In genomic region chr10:70265032-70265689, GRCh38 we compare ENCODE assay signal across 9 cellular contexts. TPM values are rescaled to one million over a fixed set of nuclear protein-coding genes. Genes with fewer than 3 reads are reported as not detected.
A peak's percentile ranks its signal among the peaks of the same experiment; 100 is the strongest.
DNase-seq lines count a peak whose midpoint lies in the region; ATAC-seq and TF ChIP-seq lines count a peak whose summit lies in the region.
"Had no signal": no experiment of that assay in that cellular context is flagged by ENCODE, and none has a peak within 500 bp of the region (broad histone marks: within the 10 kb centered on the region; RNA-seq: fewer than 3 reads in every experiment).

No MANE protein-coding gene starts in this region.

- no peaks in the 10 kb centered on the region for H3K9me3 ChIP-seq in gastrocnemius medialis
- no peaks in the 10 kb centered on the region for H3K9me3 ChIP-seq in suprapubic skin

- H3K36me3 ChIP-seq in gastrocnemius medialis, result no peaks in the 10 kb centered on the region
- no peaks in the 10 kb centered on the region for H3K36me3 ChIP-seq in suprapubic skin

- no peak for TF ChIP-seq EP300 in suprapubic skin (IDR thresholded peaks at IDR 0.05)

- in situ Hi-C loops in gastrocnemius medialis (cut with MboI; ENCODE audit: low sequenced_read_pairs in 4 of 4), result no loop called here

- DNase-seq in NCI-H526 (lab: John Stamatoyannopoulos, UW), result peak; percentile 6 to 53
- DNase-seq in NCI-H526 treated with DMSO at 0.1 percent for 48 hours (lab: John Stamatoyannopoulos, UW), result no peak
- peak; percentile 20 for DNase-seq in NCI-H226
- DNase-seq in epithelial cell of esophagus (ENCODE audit: low read depth), result peak; percentile 39
- DNase-seq in gastrocnemius medialis, result no peak
- no peak for DNase-seq in activated CD4-positive, CD25-positive, alpha-beta regulatory T cell treated with anti-CD3 and anti-CD28 coated beads, Interleukin-2, amount 50 U/mL, for 72 hours
- DNase-seq in suprapubic skin (ENCODE audit: low spot score in 2 of 2), result no peak
- DNase-seq: AML-193 had no signal

- H3K27ac ChIP-seq in gastrocnemius medialis (no peak overlapping the region), suprapubic skin (no peak overlapping the region)

- peak; percentile 22 to 30 for ATAC-seq in gastrocnemius medialis
- no peak for ATAC-seq in HG03280 (IDR thresholded peaks at IDR 0.05; ENCODE audit: unreplicated experiment)

- H3K4me1 ChIP-seq in gastrocnemius medialis, result no peaks in the 10 kb centered on the region
- H3K4me1 ChIP-seq in suprapubic skin, result peaks cover 8% of the 10 kb centered on the region

- H3K4me3 ChIP-seq in epithelial cell of esophagus (ENCODE audit: low read length) (no peak overlapping the region), gastrocnemius medialis (no peak overlapping the region), suprapubic skin (no peak overlapping the region)

- H3K27me3 ChIP-seq in gastrocnemius medialis (no peaks in the 10 kb centered on the region), suprapubic skin (peaks cover 11% of the 10 kb centered on the region)

- TF ChIP-seq POLR2A in gastrocnemius medialis (IDR thresholded peaks at IDR 0.05) (no peak), suprapubic skin (IDR thresholded peaks at IDR 0.05) (no peak)

- WGBS in suprapubic skin, result 56% methylated on average over 10 of the region's 10 CpGs

- intact Hi-C loops in gastrocnemius medialis (cut with DNase I; ENCODE audit: low total_unique reads), result no loop called here

- TF ChIP-seq CTCF in epithelial cell of esophagus (IDR thresholded peaks at IDR 0.05; ENCODE audit: insufficient read depth, low read depth, low read length, missing control alignments) (peak; percentile 22), gastrocnemius medialis (IDR thresholded peaks at IDR 0.05 in 4 of 5, conservative IDR thresholded peaks at IDR 0.05 in 1 of 5) (no peak), suprapubic skin (IDR thresholded peaks at IDR 0.05) (no peak)

RNA-seq across cellular contexts. Expression of gene NPFFR1, which starts 18.6 kb away (rescaled TPM):
- under 1 TPM in 1 of 4 donors, not detected in 3; 0.03 TPM for total RNA-seq in gastrocnemius medialis
- under 1 TPM; 0.08 to 0.53 (median 0.23) TPM for total RNA-seq in suprapubic skin

RNA-seq across cellular contexts. Expression of gene PPA1, which starts 31.9 kb away (rescaled TPM):
- total RNA-seq in gastrocnemius medialis (100 to 1,000 TPM in 1 of 4 donors, 10 to 100 TPM in 3; 73.9 to 146 (median 95.3) TPM), suprapubic skin (100 to 1,000 TPM in 3 of 4 donors, 10 to 100 TPM in 1; 61.5 to 137 (median 118) TPM)

Comparison
In these comparisons a context has a peak if more than half of its experiments do, and no peak if none do; other contexts are left out.
1. DNase-seq: peak in NCI-H526 (2 of 2), NCI-H226 (single experiment) and epithelial cell of esophagus (single experiment); none in NCI-H526 treated with DMSO at 0.1 percent for 48 hours (single experiment), gastrocnemius medialis (0 of 2), activated CD4-positive, CD25-positive, alpha-beta regulatory T cell treated with anti-CD3 and anti-CD28 coated beads, Interleukin-2, amount 50 U/mL, for 72 hours (single experiment) and suprapubic skin (0 of 2).